7 cellular contexts compared by ENCODE assay signal in the genomic region with DNA sequence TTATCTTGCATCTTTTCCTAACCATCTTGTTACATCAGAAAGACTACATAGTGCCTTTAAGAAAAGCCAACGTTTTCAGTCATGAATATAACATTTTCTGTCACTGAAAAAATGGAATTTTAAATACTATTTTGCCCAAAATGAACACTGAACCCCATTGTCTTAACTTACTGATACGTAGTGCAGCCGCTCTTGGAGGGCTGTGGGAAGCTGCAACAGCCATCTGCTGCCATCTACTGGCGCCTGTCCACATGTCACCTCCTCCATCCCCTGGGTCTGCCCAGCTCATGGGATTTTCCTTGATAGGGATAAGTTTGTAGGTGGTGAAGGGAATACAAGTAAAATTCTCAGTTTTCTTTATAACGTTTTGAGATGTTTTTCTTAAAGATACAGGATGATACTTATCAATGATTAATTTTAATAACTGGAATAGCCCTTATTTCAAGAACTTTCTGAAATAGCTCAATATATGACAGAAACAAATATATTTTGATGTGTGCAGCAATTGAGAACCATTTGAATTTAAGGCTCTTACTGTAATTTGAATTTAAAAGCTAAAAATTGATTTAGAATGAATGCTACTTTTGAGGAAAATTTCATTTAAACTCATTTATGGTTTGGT.
DNase-seq lines count a peak whose midpoint lies in the region; ATAC-seq and TF ChIP-seq lines count a peak whose summit lies in the region.

No MANE protein-coding gene starts in this region.

- H3K27ac ChIP-seq in right atrium auricular region (no peak overlapping the region), gastrocnemius medialis (no peak overlapping the region)

- H3K9me3 ChIP-seq in T-helper 17 cell (ENCODE audit: control insufficient read depth, low read length, poor library complexity, severe bottlenecking), result no peaks in the 10 kb centered on the region
- no peaks in the 10 kb centered on the region for H3K9me3 ChIP-seq in right atrium auricular region
- H3K9me3 ChIP-seq in gastrocnemius medialis, result no peaks in the 10 kb centered on the region

- no peak overlapping the region for H3K4me3 Mint-ChIP-seq in T-helper 17 cell

- peak overlapping the region; percentile 32 for H3K27ac Mint-ChIP-seq in T-helper 17 cell

- H3K4me3 ChIP-seq in right atrium auricular region (no peak overlapping the region), gastrocnemius medialis (no peak overlapping the region)

- H3K36me3 ChIP-seq in right atrium auricular region (no peaks in the 10 kb centered on the region), gastrocnemius medialis (no peaks in the 10 kb centered on the region)

- no peaks in the 10 kb centered on the region for H3K27me3 ChIP-seq in right atrium auricular region
- no peaks in the 10 kb centered on the region for H3K27me3 ChIP-seq in gastrocnemius medialis

- no peak for TF ChIP-seq POLR2A in gastrocnemius medialis (IDR thresholded peaks at IDR 0.05)

- ATAC-seq in GM18499 (IDR thresholded peaks at IDR 0.05; ENCODE audit: insufficient read depth, unreplicated experiment), result peak; percentile 85
- peak; percentile 89 for ATAC-seq in HG02884 (IDR thresholded peaks at IDR 0.05; ENCODE audit: unreplicated experiment)
- ATAC-seq in T-helper 17 cell, result peak; percentile 93
- ATAC-seq in gastrocnemius medialis, result peak; percentile 75 to 86

- no peaks in the 10 kb centered on the region for H3K36me3 Mint-ChIP-seq in T-helper 17 cell (ENCODE audit: low read depth)

- peaks cover 0 to 28% of the 10 kb centered on the region in 2 donors for H3K4me1 ChIP-seq in right atrium auricular region
- peaks cover 0 to 3% of the 10 kb centered on the region in 2 donors for H3K4me1 ChIP-seq in gastrocnemius medialis

- intact Hi-C loops in gastrocnemius medialis (cut with DNase I; ENCODE audit: low total_unique reads), result loop anchor here (2.0 to 10.0 kb wide), 4 partner anchors 598 to 1070 kb away; no protein-coding TSS in a partner anchor

- DNase-seq in NCI-H146 (lab: John Stamatoyannopoulos, UW) (peak; percentile 86), T-helper 17 cell (peak; percentile 53 to 62 (median 57)), amygdala (lab: John Stamatoyannopoulos, UW) (peak in 52 of 56 donors; percentile 8 to 86 (median 54)), right atrium auricular region (ENCODE audit: low spot score) (no peak), gastrocnemius medialis (peak; percentile 56 to 64)

- peak; percentile 79 to 90 for TF ChIP-seq CTCF in right atrium auricular region (IDR thresholded peaks at IDR 0.05)
- TF ChIP-seq CTCF in gastrocnemius medialis (IDR thresholded peaks at IDR 0.05 in 4 of 5, conservative IDR thresholded peaks at IDR 0.05 in 1 of 5), result peak; percentile 61 to 90 (median 80)

- no peaks in the 10 kb centered on the region for H3K27me3 Mint-ChIP-seq in T-helper 17 cell

- in situ Hi-C loops in gastrocnemius medialis (cut with MboI; ENCODE audit: low sequenced_read_pairs in 4 of 4), result loop anchor here (5.0 to 25.0 kb wide), 5 partner anchors 280 to 860 kb away; no protein-coding TSS in a partner anchor

- H3K4me1 Mint-ChIP-seq in T-helper 17 cell, result peaks cover 12% of the 10 kb centered on the region
